Comparison of ENCODE assay signal across 2 cellular contexts in genomic region chr5:270340-270739, GRCh38.
TF ChIP-seq lines count a peak whose summit lies in the region.

No MANE protein-coding gene starts in this region.

TF ChIP-seq in IMR-90, 13 proteins besides CTCF, POLR2A, EP300 and RAD21 (continued from another document):
- no peak for TF ChIP-seq RCOR1 (IDR thresholded peaks at IDR 0.05; ENCODE audit: insufficient replicate concordance, low read length)
TF ChIP-seq in IMR-90: peak in this region for 0.

TF ChIP-seq in HEK293T, 16 proteins besides CTCF, POLR2A, EP300 and RAD21 (continued from another document):
- TF ChIP-seq PKNOX1 (IDR thresholded peaks at IDR 0.05) (no peak), NFRKB (IDR thresholded peaks at IDR 0.05) (no peak), FOXK2 (IDR thresholded peaks at IDR 0.05) (no peak), ELF4 (IDR thresholded peaks at IDR 0.05) (no peak), FOXM1 (IDR thresholded peaks at IDR 0.05; ENCODE audit: borderline replicate concordance) (no peak), SUZ12 (IDR thresholded peaks at IDR 0.05) (no peak), LEF1 (IDR thresholded peaks at IDR 0.05; ENCODE audit: borderline replicate concordance) (no peak), CTBP1 (IDR thresholded peaks at IDR 0.05; ENCODE audit: borderline replicate concordance) (no peak), L3MBTL2 (conservative IDR thresholded peaks at IDR 0.05) (no peak), FOXA1 (IDR thresholded peaks at IDR 0.05) (no peak), SP1 (IDR thresholded peaks at IDR 0.05) (no peak), ARNT (IDR thresholded peaks at IDR 0.05) (no peak)
